Comparison of ENCODE assay signal across 10 cellular contexts in genomic region chr2:189658281-189658680, GRCh38. TPM values are rescaled to one million over a fixed set of nuclear protein-coding genes. Genes with fewer than 3 reads are reported as not detected.
A peak's percentile ranks its signal among the peaks of the same experiment; 100 is the strongest.
DNase-seq lines count a peak whose midpoint lies in the region; ATAC-seq and TF ChIP-seq lines count a peak whose summit lies in the region.
"Had no signal": no experiment of that assay in that cellular context is flagged by ENCODE, and none has a peak within 500 bp of the region (broad histone marks: within the 10 kb centered on the region; RNA-seq: fewer than 3 reads in every experiment).

No MANE protein-coding gene starts in this region.

- H3K9me3 ChIP-seq in CD4-positive, alpha-beta memory T cell (ENCODE audit: control insufficient read depth in 1 of 2, low read length in 2 of 2), result no peaks in the 10 kb centered on the region

- intact Hi-C loops in CD4-positive, alpha-beta memory T cell (cut with micrococcal nuclease), result no loop called here
- intact Hi-C loops in natural killer cell (cut with micrococcal nuclease), result no loop called here

- POLR2A ChIA-PET in CD4-positive, alpha-beta memory T cell (lab: Charles Lee; ENCODE audit: partially characterized antibody), result interaction anchor here (1.0 to 4.9 kb wide), 17 partner anchors 10 to 1222 kb away, joined by 3 to 48 read pairs (median 5); partner anchors contain the start of genes ANKAR, GLS, MFSD6 and NEMP2

- H3K4me3 ChIP-seq in CD4-positive, alpha-beta memory T cell (ENCODE audit: low read length in 2 of 2), result peak overlapping the region; percentile 25 to 30
- no peak overlapping the region for H3K4me3 ChIP-seq in HL-60 (replicated peaks; ENCODE audit: insufficient read depth, low read length)

- no peaks in the 10 kb centered on the region for H3K36me3 Mint-ChIP-seq in CD4-positive, alpha-beta memory T cell
- no peaks in the 10 kb centered on the region for H3K36me3 Mint-ChIP-seq in activated naive CD8-positive, alpha-beta T cell treated with anti-CD3 and anti-CD28 coated beads, Interleukin-2, amount 50 U/mL, for 24 hours (ENCODE audit: low read depth)
- no peaks in the 10 kb centered on the region for H3K36me3 Mint-ChIP-seq in natural killer cell

- H3K4me1 ChIP-seq in CD4-positive, alpha-beta memory T cell (ENCODE audit: insufficient read depth, low read length), result peaks cover 49% of the 10 kb centered on the region

- no peaks in the 10 kb centered on the region for H3K27me3 ChIP-seq in CD4-positive, alpha-beta memory T cell (ENCODE audit: insufficient read depth, low read length)
- no peaks in the 10 kb centered on the region for H3K27me3 ChIP-seq in HL-60 (ENCODE audit: insufficient read depth, poor library complexity, severe bottlenecking)

- H3K27ac Mint-ChIP-seq in CD4-positive, alpha-beta memory T cell, result peak overlapping the region in 6 of 7 donors; percentile 77 to 96 (median 92)
- peak overlapping the region; percentile 87 for H3K27ac Mint-ChIP-seq in activated naive CD8-positive, alpha-beta T cell treated with anti-CD3 and anti-CD28 coated beads, Interleukin-2, amount 50 U/mL, for 24 hours
- peak overlapping the region in 1 of 2 donors; percentile 78 for H3K27ac Mint-ChIP-seq in natural killer cell

- peak overlapping the region; percentile 57 for H3K27ac ChIP-seq in CD4-positive, alpha-beta memory T cell (ENCODE audit: low read depth, low read length)
- peak overlapping the region; percentile 36 for H3K27ac ChIP-seq in HL-60 (replicated peaks)

- TF ChIP-seq CTCF in HL-60 (IDR thresholded peaks at IDR 0.05; ENCODE audit: insufficient read depth, low read length), result no peak
- TF ChIP-seq CTCF in natural killer cell (IDR thresholded peaks at IDR 0.05), result no peak

- peak overlapping the region; percentile 57 to 81 (median 79) for H3K4me3 Mint-ChIP-seq in CD4-positive, alpha-beta memory T cell
- peak overlapping the region; percentile 51 for H3K4me3 Mint-ChIP-seq in activated naive CD8-positive, alpha-beta T cell treated with anti-CD3 and anti-CD28 coated beads, Interleukin-2, amount 50 U/mL, for 24 hours
- peak overlapping the region; percentile 68 for H3K4me3 Mint-ChIP-seq in natural killer cell

- CTCF ChIA-PET in CD4-positive, alpha-beta memory T cell (lab: Charles Lee; ENCODE audit: partially characterized antibody), result interaction anchor here (0.7 to 11.3 kb wide), 13 partner anchors 16 to 715 kb away, joined by 3 to 171 read pairs (median 5); partner anchors contain the start of genes ANKAR, OSGEPL1 and SLC40A1

- no peaks in the 10 kb centered on the region for H3K36me3 ChIP-seq in CD4-positive, alpha-beta memory T cell (ENCODE audit: insufficient read depth, low read length)

- peak in 4 of 5 donors; percentile 16 to 71 (median 22) for DNase-seq in CD4-positive, alpha-beta memory T cell
- no peak for DNase-seq in HL-60 (ENCODE audit: low read depth in 1 of 2, low spot score in 1 of 2)
- DNase-seq in activated naive CD8-positive, alpha-beta T cell treated with anti-CD3 and anti-CD28 coated beads, Interleukin-2, amount 50 U/mL, for 24 hours, result no peak
- DNase-seq in natural killer cell, result no peak
- no peak for DNase-seq in germinal center (ENCODE audit: low spot score)
- no peak for DNase-seq in kidney glomerular epithelial cell (lab: John Stamatoyannopoulos, UW)
- no peak for DNase-seq in HK-2 (ENCODE audit: unreplicated experiment)
- DNase-seq: NCI-H1436; stimulated activated CD4-positive, alpha-beta T cell treated with anti-CD3 and anti-CD28 coated beads, Interleukin-12 subunit alpha, Interleukin-12 subunit beta, amount 100 ng/mL, for 4 hours had no signal

- no peaks in the 10 kb centered on the region for H3K27me3 Mint-ChIP-seq in CD4-positive, alpha-beta memory T cell
- H3K27me3 Mint-ChIP-seq in activated naive CD8-positive, alpha-beta T cell treated with anti-CD3 and anti-CD28 coated beads, Interleukin-2, amount 50 U/mL, for 24 hours, result no peaks in the 10 kb centered on the region
- H3K27me3 Mint-ChIP-seq in natural killer cell (ENCODE audit: low read depth in 2 of 2), result no peaks in the 10 kb centered on the region

- peaks cover 28 to 41% (median 33%) of the 10 kb centered on the region in 4 donors for H3K4me1 Mint-ChIP-seq in CD4-positive, alpha-beta memory T cell
- H3K4me1 Mint-ChIP-seq in activated naive CD8-positive, alpha-beta T cell treated with anti-CD3 and anti-CD28 coated beads, Interleukin-2, amount 50 U/mL, for 24 hours, result peaks cover 32% of the 10 kb centered on the region
- H3K4me1 Mint-ChIP-seq in natural killer cell, result peaks cover 19 to 21% of the 10 kb centered on the region in 2 donors

- H3K9me3 Mint-ChIP-seq in CD4-positive, alpha-beta memory T cell, result no peaks in the 10 kb centered on the region
- H3K9me3 Mint-ChIP-seq in activated naive CD8-positive, alpha-beta T cell treated with anti-CD3 and anti-CD28 coated beads, Interleukin-2, amount 50 U/mL, for 24 hours, result no peaks in the 10 kb centered on the region
- H3K9me3 Mint-ChIP-seq in natural killer cell, result no peaks in the 10 kb centered on the region

- ATAC-seq in activated naive CD8-positive, alpha-beta T cell treated with anti-CD3 and anti-CD28 coated beads, Interleukin-2, amount 50 U/mL, for 24 hours, result peak; percentile 26
- ATAC-seq in natural killer cell (no peak), HG02678 (IDR thresholded peaks at IDR 0.05; ENCODE audit: unreplicated experiment) (no peak)

RNA-seq across cellular contexts. Expression of gene ASNSD1, which starts 3.0 kb away (rescaled TPM):
- total RNA-seq in CD4-positive, alpha-beta memory T cell, result 10 to 100 TPM; 46.9 to 47.0 TPM
- polyA plus RNA-seq in CD4-positive, alpha-beta memory T cell, result 10 to 100 TPM; 62.2 to 68.7 TPM
- 10 to 100 TPM; 17.5 to 30.4 (median 30.3) TPM for total RNA-seq in natural killer cell

RNA-seq across cellular contexts. Expression of gene ANKAR, which starts 16.2 kb away (rescaled TPM):
- total RNA-seq in CD4-positive, alpha-beta memory T cell, result 10 to 100 TPM; 18.4 to 20.2 TPM
- 1 to 10 TPM; 2.8 to 7.0 TPM for polyA plus RNA-seq in CD4-positive, alpha-beta memory T cell
- total RNA-seq in natural killer cell, result 10 to 100 TPM; 12.9 to 18.0 (median 17.4) TPM

Comparison
In these comparisons a context has a peak if more than half of its experiments do, and no peak if none do; other contexts are left out.
1. DNase-seq: peak in CD4-positive, alpha-beta memory T cell (4 of 5); none in HL-60 (0 of 2), activated naive CD8-positive, alpha-beta T cell treated with anti-CD3 and anti-CD28 coated beads, Interleukin-2, amount 50 U/mL, for 24 hours (single experiment), natural killer cell (single experiment), germinal center (single experiment), kidney glomerular epithelial cell (single experiment) and HK-2 (single experiment).
2. Peak in every context shown above with its lines, with median percentiles within 50 percentile points of each other: H3K4me3 Mint-ChIP-seq.